ENCODE assay signal across 1 cellular context in the genomic region with DNA sequence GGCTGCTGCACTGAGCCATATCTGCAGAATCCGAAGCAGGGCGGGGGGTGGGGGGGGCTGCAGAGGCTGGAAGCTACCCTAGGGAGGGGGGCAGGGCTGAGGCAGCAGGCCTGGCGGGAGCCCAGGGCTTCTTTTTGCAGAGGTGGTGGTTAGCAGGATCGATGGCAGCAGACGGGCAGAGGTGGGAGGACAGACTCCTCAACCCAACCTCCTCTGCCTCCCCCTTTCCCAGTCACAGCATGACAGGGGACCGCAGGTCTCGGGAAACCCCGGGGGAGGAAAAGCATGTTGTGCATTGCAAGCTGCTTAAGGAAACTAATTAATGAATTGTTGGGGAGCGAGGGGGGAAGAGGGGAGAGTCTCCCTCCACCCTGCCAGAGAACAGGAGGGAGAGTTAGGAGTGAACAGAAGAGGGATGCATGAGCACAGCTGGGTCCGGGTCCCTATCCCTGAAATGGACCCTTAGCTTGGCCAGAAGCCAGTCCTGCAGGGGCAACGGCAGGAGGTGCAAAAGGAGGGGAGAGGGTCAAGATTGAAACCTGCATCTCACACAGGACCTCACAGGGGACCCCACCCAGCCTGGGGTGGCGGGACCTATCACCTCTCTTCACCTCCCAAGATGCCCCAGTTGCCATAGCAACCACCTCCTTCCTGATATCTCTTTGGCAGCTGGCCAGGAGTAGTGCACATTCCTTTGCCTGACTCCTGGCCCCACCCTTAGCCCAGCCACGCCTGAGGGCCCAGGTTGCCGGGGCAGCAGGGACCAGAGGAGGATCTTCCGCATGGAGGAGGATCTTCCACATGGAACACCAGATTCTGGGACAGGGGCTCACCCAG.
TF ChIP-seq lines count a peak whose summit lies in the region.

No MANE protein-coding gene starts in this region.

TF ChIP-seq in HEK293, 187 proteins besides CTCF, POLR2A, EP300 and RAD21 (continued from another document and continues in another):
- TF ChIP-seq, protein P1, sequence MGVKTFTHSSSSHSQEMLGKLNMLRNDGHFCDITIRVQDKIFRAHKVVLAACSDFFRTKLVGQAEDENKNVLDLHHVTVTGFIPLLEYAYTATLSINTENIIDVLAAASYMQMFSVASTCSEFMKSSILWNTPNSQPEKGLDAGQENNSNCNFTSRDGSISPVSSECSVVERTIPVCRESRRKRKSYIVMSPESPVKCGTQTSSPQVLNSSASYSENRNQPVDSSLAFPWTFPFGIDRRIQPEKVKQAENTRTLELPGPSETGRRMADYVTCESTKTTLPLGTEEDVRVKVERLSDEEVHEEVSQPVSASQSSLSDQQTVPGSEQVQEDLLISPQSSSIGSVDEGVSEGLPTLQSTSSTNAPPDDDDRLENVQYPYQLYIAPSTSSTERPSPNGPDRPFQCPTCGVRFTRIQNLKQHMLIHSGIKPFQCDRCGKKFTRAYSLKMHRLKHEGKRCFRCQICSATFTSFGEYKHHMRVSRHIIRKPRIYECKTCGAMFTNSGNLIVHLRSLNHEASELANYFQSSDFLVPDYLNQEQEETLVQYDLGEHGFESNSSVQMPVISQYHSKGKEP (tag by site-specific recombination; IDR thresholded peaks at IDR 0.05) = no peak; the same call in 1 of the 2 replicates
- TF ChIP-seq OSR2 (tag by site-specific recombination; IDR thresholded peaks at IDR 0.05) (no peak), KLF17 (tag by site-specific recombination; IDR thresholded peaks at IDR 0.05) (peak; percentile 86; the same call in 1 of the 2 replicates), ZNF544 (tag by site-specific recombination; IDR thresholded peaks at IDR 0.05) (0 out of 2 replicates have a peak, but pooled peaks have one; percentile 51), ZNF354C (tag by site-specific recombination; IDR thresholded peaks at IDR 0.05; ENCODE audit: borderline replicate concordance, low read depth) (no peak), MZF1 (tag by site-specific recombination; IDR thresholded peaks at IDR 0.05; ENCODE audit: borderline replicate concordance) (no peak), ZNF639 (tag by site-specific recombination; IDR thresholded peaks at IDR 0.05) (0 out of 2 replicates have a peak, but pooled peaks have one; percentile 22), KLF16 (tag by site-specific recombination; IDR thresholded peaks at IDR 0.05) (peak; percentile 33; the same call in 1 of the 2 replicates), ZNF677 (tag by site-specific recombination; IDR thresholded peaks at IDR 0.05) (no peak), ZNF777 (tag by site-specific recombination; IDR thresholded peaks at IDR 0.05; ENCODE audit: borderline replicate concordance) (no peak), IKZF3 (tag by site-specific recombination; IDR thresholded peaks at IDR 0.05) (peak; percentile 87), YY2 (tag by site-specific recombination; IDR thresholded peaks at IDR 0.05) (no peak), ZNF2 (tag by site-specific recombination; IDR thresholded peaks at IDR 0.05) (peak; percentile 78; the same call in 1 of the 2 replicates), ZNF23 (tag by site-specific recombination; IDR thresholded peaks at IDR 0.05; ENCODE audit: borderline replicate concordance) (peak; percentile 80; the same call in 1 of the 2 replicates), SCRT2 (tag by site-specific recombination; IDR thresholded peaks at IDR 0.05) (no peak), PRDM10 (tag by site-specific recombination; IDR thresholded peaks at IDR 0.05) (peak; percentile 96), ZNF146 (tag by site-specific recombination; IDR thresholded peaks at IDR 0.05) (no peak), KLF8 (tag by site-specific recombination; IDR thresholded peaks at IDR 0.05) (peak; percentile 21; the same call in 1 of the 2 replicates), HOXA7 (CRISPR knock-in tag; IDR thresholded peaks at IDR 0.05; ENCODE audit: borderline replicate concordance) (no peak), ZNF335 (tag by site-specific recombination; conservative IDR thresholded peaks at IDR 0.05) (no peak), ZNF449 (tag by site-specific recombination; IDR thresholded peaks at IDR 0.05) (no peak), KLF7 (tag by site-specific recombination; IDR thresholded peaks at IDR 0.05; ENCODE audit: borderline replicate concordance) (peak; percentile 39; the same call in 1 of the 2 replicates), SP2 (tag by site-specific recombination; IDR thresholded peaks at IDR 0.05) (peak; percentile 63), ZNF221 (tag by site-specific recombination; IDR thresholded peaks at IDR 0.05; ENCODE audit: borderline replicate concordance) (no peak), ZNF24 (tag by site-specific recombination; IDR thresholded peaks at IDR 0.05) (no peak), ZNF133 (tag by site-specific recombination; IDR thresholded peaks at IDR 0.05) (no peak), YY1 (tag by site-specific recombination; IDR thresholded peaks at IDR 0.05) (no peak), HOXD13 (CRISPR knock-in tag; IDR thresholded peaks at IDR 0.05; ENCODE audit: borderline replicate concordance) (no peak), ZNF513 (tag by site-specific recombination; IDR thresholded peaks at IDR 0.05) (no peak), ZNF596 (tag by site-specific recombination; IDR thresholded peaks at IDR 0.05) (no peak), ZBTB20 (tag by site-specific recombination; IDR thresholded peaks at IDR 0.05) (peak; percentile 32), ZNF670 (tag by site-specific recombination; IDR thresholded peaks at IDR 0.05; ENCODE audit: low read depth) (no peak), ZNF768 (tag by site-specific recombination; IDR thresholded peaks at IDR 0.05) (no peak), ZNF324 (tag by site-specific recombination; IDR thresholded peaks at IDR 0.05) (peak; percentile 54; the same call in 1 of the 2 replicates), WT1 (tag by site-specific recombination; IDR thresholded peaks at IDR 0.05) (peak; percentile 86)
- TF ChIP-seq, protein P2, sequence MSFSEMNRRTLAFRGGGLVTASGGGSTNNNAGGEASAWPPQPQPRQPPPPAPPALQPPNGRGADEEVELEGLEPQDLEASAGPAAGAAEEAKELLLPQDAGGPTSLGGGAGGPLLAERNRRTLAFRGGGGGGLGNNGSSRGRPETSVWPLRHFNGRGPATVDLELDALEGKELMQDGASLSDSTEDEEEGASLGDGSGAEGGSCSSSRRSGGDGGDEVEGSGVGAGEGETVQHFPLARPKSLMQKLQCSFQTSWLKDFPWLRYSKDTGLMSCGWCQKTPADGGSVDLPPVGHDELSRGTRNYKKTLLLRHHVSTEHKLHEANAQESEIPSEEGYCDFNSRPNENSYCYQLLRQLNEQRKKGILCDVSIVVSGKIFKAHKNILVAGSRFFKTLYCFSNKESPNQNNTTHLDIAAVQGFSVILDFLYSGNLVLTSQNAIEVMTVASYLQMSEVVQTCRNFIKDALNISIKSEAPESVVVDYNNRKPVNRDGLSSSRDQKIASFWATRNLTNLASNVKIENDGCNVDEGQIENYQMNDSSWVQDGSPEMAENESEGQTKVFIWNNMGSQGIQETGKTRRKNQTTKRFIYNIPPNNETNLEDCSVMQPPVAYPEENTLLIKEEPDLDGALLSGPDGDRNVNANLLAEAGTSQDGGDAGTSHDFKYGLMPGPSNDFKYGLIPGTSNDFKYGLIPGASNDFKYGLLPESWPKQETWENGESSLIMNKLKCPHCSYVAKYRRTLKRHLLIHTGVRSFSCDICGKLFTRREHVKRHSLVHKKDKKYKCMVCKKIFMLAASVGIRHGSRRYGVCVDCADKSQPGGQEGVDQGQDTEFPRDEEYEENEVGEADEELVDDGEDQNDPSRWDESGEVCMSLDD (tag by site-specific recombination; IDR thresholded peaks at IDR 0.05) = peak; percentile 90
- TF ChIP-seq, protein P3, sequence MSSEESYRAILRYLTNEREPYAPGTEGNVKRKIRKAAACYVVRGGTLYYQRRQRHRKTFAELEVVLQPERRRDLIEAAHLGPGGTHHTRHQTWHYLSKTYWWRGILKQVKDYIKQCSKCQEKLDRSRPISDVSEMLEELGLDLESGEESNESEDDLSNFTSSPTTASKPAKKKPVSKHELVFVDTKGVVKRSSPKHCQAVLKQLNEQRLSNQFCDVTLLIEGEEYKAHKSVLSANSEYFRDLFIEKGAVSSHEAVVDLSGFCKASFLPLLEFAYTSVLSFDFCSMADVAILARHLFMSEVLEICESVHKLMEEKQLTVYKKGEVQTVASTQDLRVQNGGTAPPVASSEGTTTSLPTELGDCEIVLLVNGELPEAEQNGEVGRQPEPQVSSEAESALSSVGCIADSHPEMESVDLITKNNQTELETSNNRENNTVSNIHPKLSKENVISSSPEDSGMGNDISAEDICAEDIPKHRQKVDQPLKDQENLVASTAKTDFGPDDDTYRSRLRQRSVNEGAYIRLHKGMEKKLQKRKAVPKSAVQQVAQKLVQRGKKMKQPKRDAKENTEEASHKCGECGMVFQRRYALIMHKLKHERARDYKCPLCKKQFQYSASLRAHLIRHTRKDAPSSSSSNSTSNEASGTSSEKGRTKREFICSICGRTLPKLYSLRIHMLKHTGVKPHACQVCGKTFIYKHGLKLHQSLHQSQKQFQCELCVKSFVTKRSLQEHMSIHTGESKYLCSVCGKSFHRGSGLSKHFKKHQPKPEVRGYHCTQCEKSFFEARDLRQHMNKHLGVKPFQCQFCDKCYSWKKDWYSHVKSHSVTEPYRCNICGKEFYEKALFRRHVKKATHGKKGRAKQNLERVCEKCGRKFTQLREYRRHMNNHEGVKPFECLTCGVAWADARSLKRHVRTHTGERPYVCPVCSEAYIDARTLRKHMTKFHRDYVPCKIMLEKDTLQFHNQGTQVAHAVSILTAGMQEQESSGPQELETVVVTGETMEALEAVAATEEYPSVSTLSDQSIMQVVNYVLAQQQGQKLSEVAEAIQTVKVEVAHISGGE (tag by site-specific recombination; conservative IDR thresholded peaks at IDR 0.05; ENCODE audit: low read depth) = no peak
